18 cellular contexts compared by ENCODE assay signal in genomic region chr5:153659337-153659736, GRCh38.
DNase-seq lines count a peak whose midpoint lies in the region; ATAC-seq, FAIRE-seq and TF ChIP-seq lines count a peak whose summit lies in the region.
"Had no signal": no experiment of that assay in that cellular context is flagged by ENCODE, and none has a peak within 500 bp of the region (broad histone marks: within the 10 kb centered on the region; RNA-seq: fewer than 3 reads in every experiment).

No MANE protein-coding gene starts in this region.

- H2BK12ac ChIP-seq in mesenchymal stem cell (ENCODE audit: low read length in 2 of 2) = no peak overlapping the region

- H2AK5ac ChIP-seq in mesenchymal stem cell (ENCODE audit: low read length, severe bottlenecking) = no peak overlapping the region

- no peak overlapping the region for H2BK5ac ChIP-seq in mesenchymal stem cell (ENCODE audit: low read depth, low read length, poor library complexity, severe bottlenecking)

- no peaks in the 10 kb centered on the region for H3K9me3 Mint-ChIP-seq in chondrocyte (ENCODE audit: low read depth)
- H3K9me3 Mint-ChIP-seq: activated naive CD4-positive, alpha-beta T cell treated with anti-CD3 and anti-CD28 coated beads, Interleukin-2, amount 50 U/mL, for 24 hours; dendritic cell treated with granulocyte-macrophage colony-stimulating factor and Interleukin-4, amounts not matched to agents 40 ng/mL and 50 ng/mL, for 4 days had no signal

- POLR2A ChIA-PET in K562 (lab: Yijun Ruan, JAX) = no interaction called here

- H3K79me1 ChIP-seq in mesenchymal stem cell (replicated peaks; ENCODE audit: low read length, poor library complexity, severe bottlenecking) = no peaks in the 10 kb centered on the region

- no peak overlapping the region for H3K18ac ChIP-seq in mesenchymal stem cell (ENCODE audit: low read depth in 1 of 2, low read length in 2 of 2)

- H3K4me1 Mint-ChIP-seq in chondrocyte (ENCODE audit: low read depth) = peaks cover 12% of the 10 kb centered on the region
- H3K4me1 Mint-ChIP-seq: activated naive CD4-positive, alpha-beta T cell treated with anti-CD3 and anti-CD28 coated beads, Interleukin-2, amount 50 U/mL, for 24 hours had no signal

- 0% methylated on average over 1 of the region's 1 CpG for WGBS in K562 (ENCODE audit: insufficient coverage, low coverage, missing lambda C conversion rate)
- WGBS in mesenchymal stem cell = 33% methylated on average over 1 of the region's 1 CpG

- intact Hi-C loops in K562 (cut with micrococcal nuclease) = no loop called here

- TF ChIP-seq EP300 in K562 (IDR thresholded peaks at IDR 0.05; ENCODE audit: low read length) = no peak

- H2AFZ ChIP-seq in K562 (ENCODE audit: low read depth, low read length) = no peak overlapping the region
- no peak overlapping the region for H2AFZ ChIP-seq in mesenchymal stem cell (ENCODE audit: low read depth, low read length)
- H2AFZ ChIP-seq: PC-9 had no signal

- H3K9ac ChIP-seq in K562 (ENCODE audit: insufficient read depth in 1 of 2, low read depth in 2 of 2, low read length in 2 of 2) (no peak overlapping the region), mesenchymal stem cell (ENCODE audit: low read length) (no peak overlapping the region)
- H3K9ac ChIP-seq: BLaER1 had no signal

- H3K36me3 ChIP-seq in K562 (ENCODE audit: control insufficient read depth, insufficient read depth, low read length) (no peaks in the 10 kb centered on the region), mesenchymal stem cell (ENCODE audit: control insufficient read depth in 1 of 2, insufficient read depth in 2 of 2, low read depth in 1 of 2, low read length in 2 of 2) (no peaks in the 10 kb centered on the region)
- H3K36me3 ChIP-seq: BLaER1, esophagus muscularis mucosa had no signal

- no peaks in the 10 kb centered on the region for H3K27me3 Mint-ChIP-seq in chondrocyte (ENCODE audit: low read depth)
- H3K27me3 Mint-ChIP-seq: activated naive CD4-positive, alpha-beta T cell treated with anti-CD3 and anti-CD28 coated beads, Interleukin-2, amount 50 U/mL, for 24 hours; dendritic cell treated with granulocyte-macrophage colony-stimulating factor and Interleukin-4, amounts not matched to agents 40 ng/mL and 50 ng/mL, for 4 days had no signal

- CTCF ChIA-PET in K562 (lab: Yijun Ruan, JAX; ENCODE audit: low intra/inter-chr PET ratio) = no interaction called here

- H4K8ac ChIP-seq in mesenchymal stem cell (ENCODE audit: low read length) = no peak overlapping the region

- no peaks in the 10 kb centered on the region for H3K9me1 ChIP-seq in K562 (ENCODE audit: control insufficient read depth, insufficient read depth, low read length)

- H3K27me3 ChIP-seq in K562 (ENCODE audit: control insufficient read depth in 2 of 2, insufficient read depth in 2 of 2, low read length in 2 of 2) (0 out of 5 replicates have a peak, but pooled peaks cover 0 to 3% of the 10 kb centered on the region in 2 experiments), mesenchymal stem cell (ENCODE audit: control insufficient read depth in 1 of 2, insufficient read depth in 1 of 2, low read length in 2 of 2) (no peaks in the 10 kb centered on the region)
- H3K27me3 ChIP-seq: BLaER1, esophagus muscularis mucosa had no signal

- in situ Hi-C loops in K562 (cut with MboI) = no loop called here

- H3K4me2 ChIP-seq in K562 (ENCODE audit: insufficient read depth, low read length) (no peak overlapping the region), mesenchymal stem cell (ENCODE audit: low read length, poor library complexity, severe bottlenecking) (no peak overlapping the region)
- H3K4me2 ChIP-seq: BLaER1, PC-9 had no signal

- H3K4me1 ChIP-seq in K562 (replicated peaks in 1 of 2; ENCODE audit: control insufficient read depth in 2 of 2, insufficient read depth in 2 of 2, low read length in 2 of 2) = no peaks in the 10 kb centered on the region
- H3K4me1 ChIP-seq in mesenchymal stem cell (ENCODE audit: control insufficient read depth, insufficient read depth, low read depth, low read length) = no peaks in the 10 kb centered on the region
- H3K4me1 ChIP-seq: BLaER1, esophagus muscularis mucosa had no signal

- TF ChIP-seq CTCF in AG09309 (IDR thresholded peaks at IDR 0.05; ENCODE audit: control insufficient read depth, insufficient read depth, low read depth, low read length, missing control alignments) = no peak
- TF ChIP-seq CTCF in K562 (IDR thresholded peaks at IDR 0.05 in 2 of 3, conservative IDR thresholded peaks at IDR 0.05 in 1 of 3; ENCODE audit: insufficient read depth in 2 of 3, low read depth in 1 of 3, low read length in 3 of 3) = no peak
- TF ChIP-seq CTCF in chondrocyte (IDR thresholded peaks at IDR 0.05) = no peak

- no peak overlapping the region for H3K4me3 Mint-ChIP-seq in chondrocyte (ENCODE audit: unreplicated experiment)
- H3K4me3 Mint-ChIP-seq: activated naive CD4-positive, alpha-beta T cell treated with anti-CD3 and anti-CD28 coated beads, Interleukin-2, amount 50 U/mL, for 24 hours; dendritic cell treated with granulocyte-macrophage colony-stimulating factor and Interleukin-4, amounts not matched to agents 40 ng/mL and 50 ng/mL, for 4 days had no signal

- no peak overlapping the region for H3K23ac ChIP-seq in mesenchymal stem cell (ENCODE audit: low read length in 2 of 2)

- TF ChIP-seq POLR2A in K562 (conservative IDR thresholded peaks at IDR 0.05) = no peak

- no peaks in the 10 kb centered on the region for H3K79me2 ChIP-seq in K562 (ENCODE audit: control insufficient read depth, insufficient read depth, low read length)

- ATAC-seq in K562 (no peak), GM19467 (IDR thresholded peaks at IDR 0.05; ENCODE audit: unreplicated experiment) (no peak)

- no peak for TF ChIP-seq RAD21 in K562 (CRISPR knock-in tag; conservative IDR thresholded peaks at IDR 0.05 in 1 of 2, IDR thresholded peaks at IDR 0.05 in 1 of 2)

- H3K36me3 Mint-ChIP-seq in chondrocyte (ENCODE audit: low read depth) = no peaks in the 10 kb centered on the region
- H3K36me3 Mint-ChIP-seq: activated naive CD4-positive, alpha-beta T cell treated with anti-CD3 and anti-CD28 coated beads, Interleukin-2, amount 50 U/mL, for 24 hours had no signal

- no TSS peak for BruUV-seq in K562 (replicated peaks; lab: Mats Ljungman, UMichigan)

- H3K9me3 ChIP-seq in K562 (replicated peaks; ENCODE audit: control insufficient read depth, insufficient read depth, low read depth, low read length) (no peaks in the 10 kb centered on the region), mesenchymal stem cell (ENCODE audit: control insufficient read depth, low read length) (no peaks in the 10 kb centered on the region)
- H3K9me3 ChIP-seq: BLaER1, esophagus muscularis mucosa had no signal

- no peaks in the 10 kb centered on the region for H4K20me1 ChIP-seq in K562 (replicated peaks; ENCODE audit: control insufficient read depth, insufficient read depth, low read length)
- H4K20me1 ChIP-seq: BLaER1 had no signal

- DNase-seq in AG09309 (ENCODE audit: low read depth) (peak; percentile 46), HS-5 (ENCODE audit: low read depth) (peak; percentile 56), K562 (ENCODE audit: extremely low read depth in 1 of 4, low spot score in 3 of 4) (no peak), mesenchymal stem cell (peak; percentile 83), chondrocyte (ENCODE audit: low spot score) (no peak), NCI-H1105 (lab: John Stamatoyannopoulos, UW) (no peak)
- DNase-seq in activated CD8-positive, alpha-beta memory T cell treated with anti-CD3 and anti-CD28 coated beads, Interleukin-2, amount 50 U/mL, for 4 hours = no peak
- DNase-seq: activated CD4-positive, alpha-beta T cell treated with anti-CD3 and anti-CD28 coated beads for 1 hour; activated CD8-positive, alpha-beta memory T cell treated with anti-CD3 and anti-CD28 coated beads, Interleukin-2, amount 50 U/mL, for 48 hours; DMS79 treated with DMSO at 0.1 percent for 48 hours; NCI-H187; occipital lobe; PC-9 had no signal

- no peak overlapping the region for H3K4me3 ChIP-seq in AG09309 (ENCODE audit: control insufficient read depth, low read depth, low read length)
- H3K4me3 ChIP-seq in K562 = no peak overlapping the region
- no peak overlapping the region for H3K4me3 ChIP-seq in mesenchymal stem cell (ENCODE audit: insufficient read depth in 1 of 2, low read depth in 1 of 2, low read length in 2 of 2)
- H3K4me3 ChIP-seq: BLaER1, esophagus muscularis mucosa, PC-9 had no signal

- H4K91ac ChIP-seq in mesenchymal stem cell (ENCODE audit: low read length) = no peak overlapping the region

- no peak overlapping the region for H3K27ac ChIP-seq in K562 (ENCODE audit: extremely low read depth, low read depth, low read length)
- no peak overlapping the region for H3K27ac ChIP-seq in mesenchymal stem cell (ENCODE audit: low read length, poor library complexity, severe bottlenecking)
- H3K27ac ChIP-seq: BLaER1, esophagus muscularis mucosa, PC-9 had no signal

- FAIRE-seq in K562 (lab: Jason Lieb, UNC) = peak; percentile 71

- H3K4ac ChIP-seq in mesenchymal stem cell (ENCODE audit: low read depth in 1 of 2, low read length in 2 of 2) = no peak overlapping the region

- no peak overlapping the region for H2BK15ac ChIP-seq in mesenchymal stem cell (ENCODE audit: low read depth, poor library complexity, severe bottlenecking)

- no peak overlapping the region for H2BK120ac ChIP-seq in mesenchymal stem cell (ENCODE audit: low read depth, low read length)

- no peak overlapping the region for H3K27ac Mint-ChIP-seq in chondrocyte (ENCODE audit: unreplicated experiment)
- H3K27ac Mint-ChIP-seq: activated naive CD4-positive, alpha-beta T cell treated with anti-CD3 and anti-CD28 coated beads, Interleukin-2, amount 50 U/mL, for 24 hours; dendritic cell treated with granulocyte-macrophage colony-stimulating factor and Interleukin-4, amounts not matched to agents 40 ng/mL and 50 ng/mL, for 4 days had no signal

- peak overlapping the region in 1 of 2 experiments; percentile 71 for H3K14ac ChIP-seq in mesenchymal stem cell (ENCODE audit: low read length in 2 of 2)

TF ChIP-seq in K562, 482 proteins besides CTCF, POLR2A, EP300 and RAD21:
- TF ChIP-seq ZNF717 (CRISPR knock-in tag; IDR thresholded peaks at IDR 0.05) (no peak), NRF1 (conservative IDR thresholded peaks at IDR 0.05 in 1 of 2, IDR thresholded peaks at IDR 0.05 in 1 of 2) (no peak), FOXK2 (conservative IDR thresholded peaks at IDR 0.05 in 1 of 2, IDR thresholded peaks at IDR 0.05 in 1 of 2; ENCODE audit: low read depth in 2 of 2) (no peak), CBX2 (IDR thresholded peaks at IDR 0.05; ENCODE audit: insufficient read depth, low read length, poor library complexity, severe bottlenecking) (no peak), CHD1 (IDR thresholded peaks at IDR 0.05; ENCODE audit: low read length) (no peak), HCFC1 (IDR thresholded peaks at IDR 0.05; ENCODE audit: low read depth, low read length) (no peak), EP400 (IDR thresholded peaks at IDR 0.05) (no peak), ZBTB7A (IDR thresholded peaks at IDR 0.05; ENCODE audit: borderline replicate concordance, control insufficient read depth, low read depth, low read length) (no peak)

Comparison
In these comparisons a context has a peak if more than half of its experiments do, and no peak if none do; other contexts are left out.
1. DNase-seq: peak in AG09309 (single experiment), HS-5 (single experiment) and mesenchymal stem cell (single experiment); none in K562 (0 of 4), chondrocyte (single experiment), NCI-H1105 (single experiment) and activated CD8-positive, alpha-beta memory T cell treated with anti-CD3 and anti-CD28 coated beads, Interleukin-2, amount 50 U/mL, for 4 hours (single experiment).